1 cellular context compared by ENCODE assay signal in genomic region chr10:16788778-16789177, GRCh38.
TF ChIP-seq lines count a peak whose summit lies in the region.

No MANE protein-coding gene starts in this region.

TF ChIP-seq in GM12878, 131 proteins besides CTCF, POLR2A, EP300 and RAD21:
- TF ChIP-seq SKIL (IDR thresholded peaks at IDR 0.05; ENCODE audit: low read depth, poor library complexity, severe bottlenecking) (peak; percentile 65), MTA2 (IDR thresholded peaks at IDR 0.05; ENCODE audit: low read depth) (peak; percentile 92), NRF1 (conservative IDR thresholded peaks at IDR 0.05; ENCODE audit: low read depth, low read length) (no peak), CEBPZ (IDR thresholded peaks at IDR 0.05; ENCODE audit: low read depth, low read length) (no peak), IKZF1 (conservative IDR thresholded peaks at IDR 0.05) (peak; percentile 34), ZNF687 (IDR thresholded peaks at IDR 0.05) (peak; percentile 41; the same call in 1 of the 2 replicates), MEF2B (IDR thresholded peaks at IDR 0.05; ENCODE audit: partially characterized antibody, poor library complexity, severe bottlenecking) (peak; percentile 28), NR2F1 (conservative IDR thresholded peaks at IDR 0.05) (0 out of 2 replicates have a peak, but pooled peaks have one; percentile 29), IKZF2 (IDR thresholded peaks at IDR 0.05) (peak in 1 of 2 experiments; percentile 16; a peak in 2 of 4 replicates)
